Comparison of ENCODE assay signal across 1 cellular context in the genomic region with DNA sequence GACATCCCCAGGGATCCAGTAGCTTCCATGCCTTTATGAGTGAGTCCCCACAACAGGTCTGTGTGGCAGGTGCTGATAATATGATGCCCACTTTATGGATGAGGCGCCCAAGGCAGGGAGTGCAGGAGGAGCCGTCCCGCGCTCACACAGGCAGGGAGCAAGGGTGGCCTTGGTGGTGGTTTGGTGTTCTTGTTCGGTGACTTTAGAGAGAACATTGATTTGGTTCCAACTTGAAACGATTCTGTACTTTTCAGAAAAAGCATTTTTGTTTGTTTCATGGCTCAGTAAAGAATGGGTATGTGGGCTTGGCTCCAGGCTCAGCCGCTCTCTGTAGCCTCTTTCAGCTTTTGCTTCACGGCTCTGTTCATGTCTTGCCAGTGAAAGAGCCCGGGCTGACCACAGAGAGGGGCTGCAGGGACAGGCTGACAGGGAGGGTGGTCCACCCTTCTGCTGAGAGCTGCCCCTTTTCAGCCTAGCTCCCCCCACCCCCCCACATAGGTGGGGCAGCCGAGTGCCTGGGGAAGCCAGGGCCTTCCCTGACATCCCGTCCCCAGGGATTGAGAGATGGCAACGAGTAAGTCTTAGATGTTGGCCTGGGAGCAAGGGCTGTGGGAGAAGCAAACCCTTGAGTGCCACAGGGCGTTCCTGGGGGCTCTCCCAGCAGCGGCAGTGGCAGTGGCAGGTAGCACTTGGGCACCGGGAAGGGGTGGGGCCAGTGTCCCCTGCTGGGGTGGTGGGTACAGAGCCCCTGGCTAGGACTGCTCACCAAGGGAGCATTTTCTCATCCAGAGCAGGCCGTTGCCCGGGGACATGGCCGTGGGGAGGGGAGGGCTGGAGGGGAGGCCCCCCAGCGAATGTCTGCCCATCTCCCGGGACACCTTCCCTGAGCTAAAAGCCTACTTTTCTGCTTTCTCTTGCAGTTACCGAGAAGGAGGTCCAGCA.
TF ChIP-seq lines count a peak whose summit lies in the region.

No MANE protein-coding gene starts in this region.

TF ChIP-seq in IMR-90, 13 proteins besides CTCF, POLR2A, EP300 and RAD21 (continued from another document):
- TF ChIP-seq CEBPB (IDR thresholded peaks at IDR 0.05; ENCODE audit: low read depth, low read length) (no peak), CHD1 (IDR thresholded peaks at IDR 0.05; ENCODE audit: low read depth, low read length) (no peak), MAFK (IDR thresholded peaks at IDR 0.05; ENCODE audit: low read depth, low read length) (no peak), RCOR1 (IDR thresholded peaks at IDR 0.05; ENCODE audit: insufficient replicate concordance, low read length) (no peak), BHLHE40 (IDR thresholded peaks at IDR 0.05; ENCODE audit: low read depth, low read length) (no peak), RFX5 (IDR thresholded peaks at IDR 0.05; ENCODE audit: low read depth, low read length) (no peak)
